ENCODE assay signal across 17 cellular contexts in the genomic region with DNA sequence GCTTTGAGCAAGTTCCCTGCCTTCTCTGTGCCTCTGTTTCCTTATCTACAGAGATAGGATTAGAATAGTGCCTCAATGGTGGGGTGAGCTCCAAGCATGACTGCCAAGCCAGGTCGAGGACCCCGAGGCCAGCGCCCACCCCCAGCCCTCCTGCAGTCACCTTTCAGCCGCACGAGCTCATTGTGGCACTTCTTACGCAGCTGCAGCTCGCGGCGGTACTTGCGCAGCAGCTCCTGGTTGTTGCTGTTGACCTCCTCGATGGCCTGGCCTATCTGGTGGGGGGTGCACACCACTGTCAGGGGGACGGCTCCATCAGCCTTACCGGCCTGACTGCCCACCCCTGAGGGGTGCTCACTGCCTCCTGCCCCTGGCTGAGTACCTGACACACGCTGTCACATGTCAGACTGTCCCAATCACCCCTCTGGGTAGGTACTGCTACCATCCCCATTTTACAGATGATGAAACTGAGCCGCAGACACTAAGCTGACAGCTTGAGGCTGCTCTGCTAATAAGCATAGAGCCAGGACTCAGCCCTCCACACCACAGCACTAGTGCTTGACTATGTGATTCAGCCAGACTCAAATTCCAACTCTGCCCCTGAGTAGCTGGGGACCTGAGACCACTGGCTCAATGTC. TPM values are rescaled to one million over a fixed set of nuclear protein-coding genes. Genes with fewer than 3 reads are reported as not detected.
DNase-seq lines count a peak whose midpoint lies in the region; ATAC-seq, FAIRE-seq and TF ChIP-seq lines count a peak whose summit lies in the region.
"Had no signal": no experiment of that assay in that cellular context is flagged by ENCODE, and none has a peak within 500 bp of the region (broad histone marks: within the 10 kb centered on the region; RNA-seq: fewer than 3 reads in every experiment).

No MANE protein-coding gene starts in this region.

- POLR2A ChIA-PET in A673 (lab: Charles Lee; ENCODE audit: low non-redundant PET) (no interaction called here), IMR-90 (lab: Charles Lee; ENCODE audit: unreplicated experiment) (no interaction called here)
- POLR2A ChIA-PET in activated CD4-positive, alpha-beta memory T cell treated with anti-CD3 and anti-CD28 coated beads for 36 hours (lab: Charles Lee) = no interaction called here

- H3K9ac ChIP-seq in IMR-90 (ENCODE audit: low read depth, low read length) = no peak overlapping the region
- H3K9ac ChIP-seq in kidney (ENCODE audit: low read length in 2 of 2) = no peak overlapping the region
- H3K9ac ChIP-seq: BLaER1 had no signal

- CTCF ChIA-PET in A673 (lab: Charles Lee) = no interaction called here
- CTCF ChIA-PET in IMR-90 (lab: Yijun Ruan, JAX) = no interaction called here
- CTCF ChIA-PET in activated CD4-positive, alpha-beta memory T cell treated with anti-CD3 and anti-CD28 coated beads for 36 hours (lab: Charles Lee) = interaction anchor here (2.9 kb wide), 1 partner anchor 10 kb away, joined by 10 read pairs; no protein-coding TSS in a partner anchor

- H2AK5ac ChIP-seq in IMR-90 (ENCODE audit: low read depth, low read length) = no peak overlapping the region

- ATAC-seq in IMR-90 (ENCODE audit: low read depth) = no peak

- no peak for TF ChIP-seq RAD21 in IMR-90 (IDR thresholded peaks at IDR 0.05; ENCODE audit: low read length)

- no peak overlapping the region for H2BK20ac ChIP-seq in IMR-90 (ENCODE audit: low read depth, low read length)

- no peak overlapping the region for H3K18ac ChIP-seq in IMR-90 (ENCODE audit: low read depth, low read length)

- peaks cover 87% of the 10 kb centered on the region for H3K36me3 ChIP-seq in A673 (ENCODE audit: insufficient read depth, low read length, poor library complexity, severe bottlenecking)
- H3K36me3 ChIP-seq in IMR-90 (ENCODE audit: control insufficient read depth, insufficient read depth, low read length) = peaks cover 61% of the 10 kb centered on the region
- H3K36me3 ChIP-seq in kidney (ENCODE audit: control insufficient read depth in 1 of 2, insufficient read depth in 2 of 2, low read length in 2 of 2) = peaks cover 40 to 80% of the 10 kb centered on the region in 2 donors

- TF ChIP-seq CTCF in A673 (conservative IDR thresholded peaks at IDR 0.05; ENCODE audit: low read depth, low read length) (no peak), IMR-90 (conservative IDR thresholded peaks at IDR 0.05; ENCODE audit: low read depth, low read length) (no peak), kidney (IDR thresholded peaks at IDR 0.05; ENCODE audit: borderline replicate concordance, extremely low read depth, insufficient read depth) (no peak)

- no peak overlapping the region for H3K4ac ChIP-seq in IMR-90 (ENCODE audit: low read depth, low read length)

- H3K4me1 ChIP-seq in A673 (ENCODE audit: insufficient read depth, low read length, poor library complexity, severe bottlenecking) (peaks cover 9% of the 10 kb centered on the region), IMR-90 (ENCODE audit: control insufficient read depth, insufficient read depth, low read length) (peaks cover 7% of the 10 kb centered on the region), kidney (ENCODE audit: control insufficient read depth in 1 of 2, insufficient read depth in 1 of 2, low read depth in 1 of 2, low read length in 2 of 2) (no peaks in the 10 kb centered on the region)

- H3K27me3 Mint-ChIP-seq in activated CD4-positive, alpha-beta memory T cell treated with anti-CD3 and anti-CD28 coated beads for 36 hours = no peaks in the 10 kb centered on the region
- H3K27me3 Mint-ChIP-seq: CD4-positive, alpha-beta memory T cell; IgD-negative memory B cell had no signal

- peak overlapping the region; percentile 21 for H2AFZ ChIP-seq in IMR-90 (replicated peaks; ENCODE audit: low read length, poor library complexity)

- no peaks in the 10 kb centered on the region for H3K36me3 Mint-ChIP-seq in activated CD4-positive, alpha-beta memory T cell treated with anti-CD3 and anti-CD28 coated beads for 36 hours
- H3K36me3 Mint-ChIP-seq: CD14-positive monocyte; CD4-positive, alpha-beta memory T cell; IgD-negative memory B cell had no signal

- H3K4me1 Mint-ChIP-seq in activated CD4-positive, alpha-beta memory T cell treated with anti-CD3 and anti-CD28 coated beads for 36 hours (ENCODE audit: low read depth) = no peaks in the 10 kb centered on the region
- H3K4me1 Mint-ChIP-seq: CD4-positive, alpha-beta memory T cell; IgD-negative memory B cell had no signal

- H3K9me3 ChIP-seq in A673 (ENCODE audit: low read depth, low read length, poor library complexity, severe bottlenecking) (no peaks in the 10 kb centered on the region), IMR-90 (ENCODE audit: control insufficient read depth, insufficient read depth, low read length) (no peaks in the 10 kb centered on the region), kidney (ENCODE audit: control insufficient read depth in 1 of 2, low read length in 2 of 2) (no peaks in the 10 kb centered on the region)
- H3K9me3 ChIP-seq: BLaER1 had no signal

- H4K8ac ChIP-seq in IMR-90 (ENCODE audit: low read depth in 2 of 2, low read length in 2 of 2) = no peak overlapping the region

- no peak overlapping the region for H4K5ac ChIP-seq in IMR-90 (ENCODE audit: low read depth, low read length)

- in situ Hi-C loops in IMR-90 (cut with MboI; ENCODE audit: low sequenced_read_pairs) = no loop called here

- no peak overlapping the region for H2AK9ac ChIP-seq in IMR-90 (replicated peaks; ENCODE audit: low read depth, low read length, poor library complexity)

- no peaks in the 10 kb centered on the region for H3K27me3 ChIP-seq in A673 (replicated peaks; ENCODE audit: insufficient read depth, low read depth, low read length, poor library complexity)
- no peaks in the 10 kb centered on the region for H3K27me3 ChIP-seq in IMR-90 (ENCODE audit: control insufficient read depth, insufficient read depth, low read length)
- H3K27me3 ChIP-seq: BLaER1 had no signal

- H3K27ac Mint-ChIP-seq in activated CD4-positive, alpha-beta memory T cell treated with anti-CD3 and anti-CD28 coated beads for 36 hours = no peak overlapping the region
- H3K27ac Mint-ChIP-seq: CD4-positive, alpha-beta memory T cell; H9; IgD-negative memory B cell had no signal

- H4K20me1 ChIP-seq in IMR-90 (ENCODE audit: insufficient read depth, low read length) = peaks cover 3% of the 10 kb centered on the region; the same call in 1 of the 2 replicates
- H4K20me1 ChIP-seq: BLaER1 had no signal

- H3K27ac ChIP-seq in A673 (ENCODE audit: low read depth, low read length, poor library complexity, severe bottlenecking) (peak overlapping the region; percentile 40), IMR-90 (ENCODE audit: insufficient read depth, low read length) (no peak overlapping the region), kidney (ENCODE audit: low read depth in 2 of 2, low read length in 2 of 2) (no peak overlapping the region)
- H3K27ac ChIP-seq: BLaER1 had no signal

- no peak overlapping the region for H3K4me2 ChIP-seq in IMR-90 (ENCODE audit: low read depth, low read length)
- H3K4me2 ChIP-seq: BLaER1 had no signal

- no peak overlapping the region for H3K4me3 Mint-ChIP-seq in activated CD4-positive, alpha-beta memory T cell treated with anti-CD3 and anti-CD28 coated beads for 36 hours
- H3K4me3 Mint-ChIP-seq: CD14-positive monocyte; CD4-positive, alpha-beta memory T cell; H9; IgD-negative memory B cell had no signal

- dilution Hi-C loops in IMR-90 (cut with HindIII; ENCODE audit: low sequenced_read_pairs, unreplicated experiment) = no loop called here

- H3K14ac ChIP-seq in IMR-90 (replicated peaks; ENCODE audit: low read depth, low read length) = no peak overlapping the region

- no TSS peak for BruUV-seq in A673 (replicated peaks; lab: Mats Ljungman, UMichigan)
- no TSS peak for BruUV-seq in IMR-90 (replicated peaks; lab: Mats Ljungman, UMichigan)

- intact Hi-C loops in A673 (cut with micrococcal nuclease; ENCODE audit: unreplicated experiment) = no loop called here
- intact Hi-C loops in IMR-90 (cut with micrococcal nuclease) = no loop called here
- intact Hi-C loops in kidney (cut with DNase I) = loop anchor here (10.0 kb wide), 1 partner anchor 228 kb away; no protein-coding TSS in a partner anchor
- intact Hi-C loops in activated CD4-positive, alpha-beta memory T cell treated with anti-CD3 and anti-CD28 coated beads for 36 hours (cut with micrococcal nuclease) = no loop called here

- no peak overlapping the region for H4K91ac ChIP-seq in IMR-90 (ENCODE audit: insufficient read depth, low read depth, low read length)

- H3K56ac ChIP-seq in IMR-90 (ENCODE audit: extremely low read depth, insufficient read depth, low read length) = no peak overlapping the region

- peaks cover 4% of the 10 kb centered on the region for H3K9me1 ChIP-seq in IMR-90 (ENCODE audit: insufficient read depth, low read length)

- FAIRE-seq in kidney (lab: Jason Lieb, UNC) (no peak), urothelium cell line (lab: Jason Lieb, UNC) (peak; percentile 20), GM12892 (lab: Jason Lieb, UNC) (no peak)
- FAIRE-seq: A204.1, H1 had no signal

- no peak overlapping the region for H2BK15ac ChIP-seq in IMR-90 (ENCODE audit: low read depth, low read length)

- DNase-seq in A673 (ENCODE audit: low spot score) (no peak), IMR-90 (no peak), kidney (peak; percentile 55), urothelium cell line (ENCODE audit: low spot score) (no peak), NCI-H1436 (lab: John Stamatoyannopoulos, UW) (no peak), GM12892 (ENCODE audit: insufficient read length) (no peak)
- DNase-seq in activated CD4-positive, alpha-beta memory T cell treated with anti-CD3 and anti-CD28 coated beads for 36 hours = no peak
- DNase-seq: CD4-positive, alpha-beta memory T cell; DMS79 treated with DMSO at 0.1 percent for 48 hours; GF-D8; H9; KG1 had no signal

- TF ChIP-seq POLR2A in IMR-90 (IDR thresholded peaks at IDR 0.05; ENCODE audit: low read depth, low read length) (no peak), GM12892 (IDR thresholded peaks at IDR 0.05; ENCODE audit: low read depth, low read length) (no peak)

- H3K79me1 ChIP-seq in IMR-90 (ENCODE audit: low read depth in 1 of 2, low read length in 2 of 2) = peaks cover 5 to 36% of the 10 kb centered on the region in 2 experiments

- H3K4me3 ChIP-seq in A673 (ENCODE audit: low read depth, low read length, poor library complexity, severe bottlenecking) (no peak overlapping the region), IMR-90 (ENCODE audit: insufficient read depth, low read depth, low read length) (no peak overlapping the region), kidney (ENCODE audit: low read length in 2 of 2) (no peak overlapping the region)
- H3K4me3 ChIP-seq: BLaER1 had no signal

- 100% methylated on average over 2 of the region's 15 CpGs; no CpG with 5 or more reads in 1 of the 2 experiments for WGBS in IMR-90 (ENCODE audit: extremely low coverage in 2 of 2, insufficient read length in 1 of 2), 2 experiments

- H2BK5ac ChIP-seq in IMR-90 (ENCODE audit: low read depth, low read length, poor library complexity, severe bottlenecking) = no peak overlapping the region

- H3K9me3 Mint-ChIP-seq in activated CD4-positive, alpha-beta memory T cell treated with anti-CD3 and anti-CD28 coated beads for 36 hours = no peaks in the 10 kb centered on the region
- H3K9me3 Mint-ChIP-seq: CD4-positive, alpha-beta memory T cell; H9; IgD-negative memory B cell had no signal

- no peak overlapping the region for H3K23ac ChIP-seq in IMR-90 (ENCODE audit: low read depth, low read length)

- no peak overlapping the region for H2BK120ac ChIP-seq in IMR-90 (ENCODE audit: low read depth, low read length)

RNA-seq across cellular contexts. Expression of a gene that starts 31.3 kb away (rescaled TPM):
- total RNA-seq in A673 (2021) = 55.7 and 58.5 TPM in 2 replicates
- 10.9 and 14.2 TPM in 2 replicates for total RNA-seq in IMR-90 (2012; rRNA removed)
- 23.5 and 27.6 TPM in 2 replicates for polyA plus RNA-seq in IMR-90 (2012; rRNA removed)
- 15.9 and 23.1 TPM in 2 replicates for polyA plus RNA-seq in IMR-90 (2012; cell fraction: cytosol; rRNA removed)
- 67.2 and 166 TPM in 2 replicates for polyA plus RNA-seq in IMR-90 (2012; cell fraction: nucleus; rRNA removed; ENCODE audit: low replicate concordance)
- total RNA-seq in kidney = 14.5 TPM
- 13.9 TPM for polyA plus RNA-seq in kidney (ENCODE audit: insufficient read depth, low read depth, low replicate concordance)
- total RNA-seq in activated CD4-positive, alpha-beta memory T cell treated with anti-CD3 and anti-CD28 coated beads for 36 hours = 10 to 100 TPM; 30.6 to 31.6 TPM
- polyA plus RNA-seq in GM12892 (2012; ENCODE audit: missing spikeins) = 16.3 TPM

RNA-seq across cellular contexts. Expression of a gene that starts 35.5 kb away (rescaled TPM):
- total RNA-seq in A673 (2021) (198 and 201 TPM in 2 replicates), IMR-90 (2012; rRNA removed) (38.3 and 48.6 TPM in 2 replicates), kidney (109 TPM)
- polyA plus RNA-seq in IMR-90 (2012; rRNA removed) (62.5 and 66.6 TPM in 2 replicates), kidney (ENCODE audit: insufficient read depth, low read depth, low replicate concordance) (74.9 TPM)
- 43.3 and 62.3 TPM in 2 replicates for polyA plus RNA-seq in IMR-90 (2012; cell fraction: cytosol; rRNA removed)
- polyA plus RNA-seq in IMR-90 (2012; cell fraction: nucleus; rRNA removed; ENCODE audit: low replicate concordance) = 123 and 327 TPM in 2 replicates
- 1 to 10 TPM in 1 of 2 experiments, under 1 TPM in 1; 0.83 to 1.3 TPM for total RNA-seq in activated CD4-positive, alpha-beta memory T cell treated with anti-CD3 and anti-CD28 coated beads for 36 hours
- 0.38 TPM for polyA plus RNA-seq in GM12892 (2012; ENCODE audit: missing spikeins)
- polyA plus RNA-seq: CD4-positive, alpha-beta memory T cell; IgD-negative memory B cell had no signal

Comparison
In these comparisons a context has a peak if more than half of its experiments do, and no peak if none do; other contexts are left out.
1. RNA of a gene that starts 35.5 kb away (total RNA-seq): 198 to 201 TPM in A673, 109 TPM in kidney (single experiment) and 38.3 to 48.6 TPM in IMR-90; 0.83 to 1.3 TPM in activated CD4-positive, alpha-beta memory T cell treated with anti-CD3 and anti-CD28 coated beads for 36 hours; every median in the first group is over 10 times any median in the second.